In genomic region chr4:17038510-17039176, GRCh38 we compare ENCODE assay signal across 20 cellular contexts.
DNase-seq lines count a peak whose midpoint lies in the region; ATAC-seq and TF ChIP-seq lines count a peak whose summit lies in the region.
"Had no signal": no experiment of that assay in that cellular context is flagged by ENCODE, and none has a peak within 500 bp of the region (broad histone marks: within the 10 kb centered on the region; RNA-seq: fewer than 3 reads in every experiment).

No MANE protein-coding gene starts in this region.

- H3K9me3 Mint-ChIP-seq in Calu3 (ENCODE audit: low read depth, unreplicated experiment) = peaks cover 2% of the 10 kb centered on the region
- no peaks in the 10 kb centered on the region for H3K9me3 Mint-ChIP-seq in endothelial cell (ENCODE audit: unreplicated experiment)

- no peak overlapping the region for H4K5ac ChIP-seq in mesendoderm (ENCODE audit: low read length)

- H3K4me3 Mint-ChIP-seq in Calu3 (ENCODE audit: low read depth, unreplicated experiment) (no peak overlapping the region), endothelial cell (ENCODE audit: unreplicated experiment) (no peak overlapping the region)

- CTCF ChIA-PET in Calu3 (lab: Charles Lee) = interaction anchor here (0.5 kb wide), 1 partner anchor 240 kb away, joined by 4 read pairs; no protein-coding TSS in a partner anchor

- DNase-seq in Calu3 (peak; percentile 26), NB4 (ENCODE audit: low read depth) (peak; percentile 21), endothelial cell (ENCODE audit: low spot score) (no peak), mesendoderm (peak; percentile 40), DMS 273 treated with DMSO at 0.1 percent for 48 hours (lab: John Stamatoyannopoulos, UW) (no peak), foreskin keratinocyte (no peak)
- DNase-seq: 8988T, C1 segment of cervical spinal cord, DMS53, GOT3, MM.1S, NCI-H1105 treated with DMSO at 0.1 percent for 48 hours, NCI-H1930, NCI-H2171, NCI-H446 treated with DMSO at 0.1 percent for 48 hours, NCI-H748 treated with DMSO at 0.1 percent for 48 hours, PC-3 had no signal

- H2BK5ac ChIP-seq in mesendoderm (ENCODE audit: low read length) = no peak overlapping the region

- H3K27ac ChIP-seq in mesendoderm (ENCODE audit: low read depth, low read length) (no peak overlapping the region), foreskin keratinocyte (no peak overlapping the region)
- H3K27ac ChIP-seq: KMS-11 had no signal

- no TSS peak for BruUV-seq in Calu3 (replicated peaks; lab: Mats Ljungman, UMichigan)

- H4K8ac ChIP-seq in mesendoderm (ENCODE audit: low read depth, low read length) = no peak overlapping the region

- H3K27me3 ChIP-seq in mesendoderm (ENCODE audit: insufficient read depth, low read length, poor library complexity) = no peaks in the 10 kb centered on the region
- no peaks in the 10 kb centered on the region for H3K27me3 ChIP-seq in foreskin keratinocyte

- H3K27ac Mint-ChIP-seq in Calu3 (ENCODE audit: unreplicated experiment) = peak overlapping the region; percentile 88
- peak overlapping the region; percentile 62 for H3K27ac Mint-ChIP-seq in endothelial cell (ENCODE audit: unreplicated experiment)

- peaks cover 2% of the 10 kb centered on the region for H3K4me1 ChIP-seq in mesendoderm (ENCODE audit: control insufficient read depth, low read depth, low read length)
- peaks cover under 1% of the 10 kb centered on the region for H3K4me1 ChIP-seq in foreskin keratinocyte

- no peaks in the 10 kb centered on the region for H3K36me3 Mint-ChIP-seq in Calu3 (ENCODE audit: insufficient read depth, unreplicated experiment)
- H3K36me3 Mint-ChIP-seq in endothelial cell (ENCODE audit: low read depth, unreplicated experiment) = no peaks in the 10 kb centered on the region

- H3K4me3 ChIP-seq in NB4 (ENCODE audit: low read depth, low read length) = no peak overlapping the region
- no peak overlapping the region for H3K4me3 ChIP-seq in mesendoderm (ENCODE audit: low read length)

- no peaks in the 10 kb centered on the region for H3K36me3 ChIP-seq in mesendoderm (ENCODE audit: control insufficient read depth, insufficient read depth, low read length)

- H2BK120ac ChIP-seq in mesendoderm (ENCODE audit: low read depth, low read length) = no peak overlapping the region

- H2AK5ac ChIP-seq in mesendoderm (ENCODE audit: low read length) = no peak overlapping the region

- H3K79me1 ChIP-seq in mesendoderm (ENCODE audit: low read length) = no peaks in the 10 kb centered on the region

- WGBS in mesendoderm (ENCODE audit: extremely low coverage, insufficient coverage, low lambda C conversion rate) = no CpG with 5 or more reads among the region's 7 CpGs

- peak overlapping the region; percentile 37 for H3K56ac ChIP-seq in mesendoderm (ENCODE audit: low read length)

- no peak overlapping the region for H3K4me2 ChIP-seq in mesendoderm (ENCODE audit: low read length)
- H3K4me2 ChIP-seq: KMS-11 had no signal

- TF ChIP-seq CTCF in Calu3 (IDR thresholded peaks at IDR 0.05; ENCODE audit: unreplicated experiment) (no peak), NB4 (IDR thresholded peaks at IDR 0.05; ENCODE audit: low read depth, low read length) (no peak), endothelial cell (IDR thresholded peaks at IDR 0.05; ENCODE audit: unreplicated experiment) (no peak), foreskin keratinocyte (conservative IDR thresholded peaks at IDR 0.05) (no peak)

- H3K4ac ChIP-seq in mesendoderm (ENCODE audit: low read depth, low read length) = no peak overlapping the region

- intact Hi-C loops in Calu3 (cut with micrococcal nuclease; ENCODE audit: unreplicated experiment) = no loop called here

- no peak overlapping the region for H2BK15ac ChIP-seq in mesendoderm (replicated peaks; ENCODE audit: low read depth)

- TF ChIP-seq POLR2A in NB4 (IDR thresholded peaks at IDR 0.05; ENCODE audit: extremely low read depth, insufficient read length) = no peak

- H3K79me2 ChIP-seq in mesendoderm (ENCODE audit: control insufficient read depth, insufficient read depth, low read length) = no peaks in the 10 kb centered on the region

- ATAC-seq in HG02678 (IDR thresholded peaks at IDR 0.05; ENCODE audit: unreplicated experiment) (no peak), GM21723 (IDR thresholded peaks at IDR 0.05; ENCODE audit: unreplicated experiment) (no peak), foreskin keratinocyte (no peak)
- ATAC-seq: PC-3 had no signal

- no peak overlapping the region for H3K9ac ChIP-seq in mesendoderm (ENCODE audit: low read length)
- H3K9ac ChIP-seq: KMS-11 had no signal

- H3K4me1 Mint-ChIP-seq in Calu3 (ENCODE audit: low read depth, unreplicated experiment) (peaks cover 20% of the 10 kb centered on the region), endothelial cell (ENCODE audit: unreplicated experiment) (peaks cover 12% of the 10 kb centered on the region)

- no peaks in the 10 kb centered on the region for H3K27me3 Mint-ChIP-seq in Calu3 (ENCODE audit: unreplicated experiment)
- H3K27me3 Mint-ChIP-seq in endothelial cell (ENCODE audit: unreplicated experiment) = peaks cover 1% of the 10 kb centered on the region

- no peak overlapping the region for H3K23ac ChIP-seq in mesendoderm (ENCODE audit: low read length)

- H3K18ac ChIP-seq in mesendoderm (ENCODE audit: low read length) = no peak overlapping the region

Comparison
In these comparisons a context has a peak if more than half of its experiments do, and no peak if none do; other contexts are left out.
1. DNase-seq: peak in Calu3 (single experiment), NB4 (single experiment) and mesendoderm (single experiment); none in endothelial cell (single experiment), DMS 273 treated with DMSO at 0.1 percent for 48 hours (single experiment) and foreskin keratinocyte (0 of 2).